ENCODE assay signal across 13 cellular contexts in genomic region chrX:68307767-68308166, GRCh38.
A peak's percentile ranks its signal among the peaks of the same experiment; 100 is the strongest.
DNase-seq lines count a peak whose midpoint lies in the region; ATAC-seq and TF ChIP-seq lines count a peak whose summit lies in the region.
"Had no signal": no experiment of that assay in that cellular context is flagged by ENCODE, and none has a peak within 500 bp of the region (broad histone marks: within the 10 kb centered on the region; RNA-seq: fewer than 3 reads in every experiment).

No MANE protein-coding gene starts in this region.

- H3K4me1 ChIP-seq in SK-N-SH (ENCODE audit: control insufficient read depth in 1 of 2, insufficient read depth in 2 of 2, low read depth in 1 of 2, low read length in 1 of 2): no peaks in the 10 kb centered on the region
- H3K4me1 ChIP-seq in gastrocnemius medialis: no peaks in the 10 kb centered on the region

- no peaks in the 10 kb centered on the region for H3K79me2 ChIP-seq in SK-N-SH (ENCODE audit: insufficient read depth)
- H3K79me2 ChIP-seq: hepatocyte had no signal

- H3K36me3 ChIP-seq in SK-N-SH (replicated peaks in 1 of 2; ENCODE audit: control insufficient read depth in 1 of 2, insufficient read depth in 2 of 2, low read length in 1 of 2) (no peaks in the 10 kb centered on the region), gastrocnemius medialis (no peaks in the 10 kb centered on the region)

- CTCF ChIA-PET in SK-N-SH (lab: Yijun Ruan, JAX): no interaction called here

- TF ChIP-seq POLR2A in gastrocnemius medialis (IDR thresholded peaks at IDR 0.05): no peak

- TF ChIP-seq CTCF in SK-N-SH (IDR thresholded peaks at IDR 0.05) (no peak), gastrocnemius medialis (IDR thresholded peaks at IDR 0.05 in 4 of 5, conservative IDR thresholded peaks at IDR 0.05 in 1 of 5) (no peak)

- H3K9ac ChIP-seq in SK-N-SH: no peak overlapping the region

- H3K27me3 ChIP-seq in SK-N-SH (ENCODE audit: insufficient read depth) (no peaks in the 10 kb centered on the region), gastrocnemius medialis (no peaks in the 10 kb centered on the region)
- H3K27me3 ChIP-seq: hepatocyte had no signal

- in situ Hi-C loops in gastrocnemius medialis (cut with MboI; ENCODE audit: low sequenced_read_pairs in 4 of 4): no loop called here

- DNase-seq in H4 (ENCODE audit: low spot score): peak; percentile 70
- no peak for DNase-seq in SK-N-SH
- DNase-seq in fibroblast of peridontal ligament (ENCODE audit: extremely low read depth): peak; percentile 80
- DNase-seq in gastrocnemius medialis: no peak
- no peak for DNase-seq in D341Med (ENCODE audit: low spot score)
- DNase-seq: activated CD8-positive, alpha-beta memory T cell treated with anti-CD3 and anti-CD28 coated beads, Interleukin-2, amount 10 ng/mL, durations not matched to agents 7 days and 5 days; NCI-H526 treated with DMSO at 0.1 percent for 48 hours; small intestine; stimulated activated CD8-positive, alpha-beta memory T cell treated with anti-CD3 and anti-CD28 coated beads, Interleukin-4, amount 100 ng/mL, for 48 hours had no signal

- ATAC-seq in gastrocnemius medialis (peak; percentile 27 to 39), GM21786 (IDR thresholded peaks at IDR 0.05; ENCODE audit: unreplicated experiment) (no peak), HG02763 (IDR thresholded peaks at IDR 0.05; ENCODE audit: unreplicated experiment) (no peak), HG03039 (IDR thresholded peaks at IDR 0.05; ENCODE audit: unreplicated experiment) (no peak)
- ATAC-seq: activated CD8-positive, alpha-beta memory T cell treated with anti-CD3 and anti-CD28 coated beads, Interleukin-2, amount 10 ng/mL, durations not matched to agents 7 days and 5 days had no signal

- H3K9me2 ChIP-seq in SK-N-SH: no peaks in the 10 kb centered on the region

- POLR2A ChIA-PET in SK-N-SH (lab: Yijun Ruan, JAX): no interaction called here

- H3K4me3 ChIP-seq in SK-N-SH (ENCODE audit: low read depth in 2 of 2, low read length in 1 of 2) (no peak overlapping the region), gastrocnemius medialis (no peak overlapping the region)
- H3K4me3 ChIP-seq: hepatocyte had no signal

- H3K9me3 ChIP-seq in SK-N-SH: no peaks in the 10 kb centered on the region
- H3K9me3 ChIP-seq in gastrocnemius medialis: no peaks in the 10 kb centered on the region

- no peak overlapping the region for H2AFZ ChIP-seq in SK-N-SH (ENCODE audit: low read depth)
- H2AFZ ChIP-seq: hepatocyte had no signal

- intact Hi-C loops in gastrocnemius medialis (cut with DNase I; ENCODE audit: low total_unique reads): no loop called here

- H3F3A ChIP-seq in SK-N-SH (replicated peaks; ENCODE audit: insufficient read depth): no peaks in the 10 kb centered on the region

- H3K4me2 ChIP-seq in SK-N-SH: no peak overlapping the region
- H3K4me2 ChIP-seq: hepatocyte had no signal

- H3K27ac ChIP-seq in SK-N-SH (ENCODE audit: low read depth in 2 of 2, low read length in 1 of 2) (no peak overlapping the region), gastrocnemius medialis (no peak overlapping the region)
- H3K27ac ChIP-seq: hepatocyte had no signal

- no peak for TF ChIP-seq RAD21 in SK-N-SH (IDR thresholded peaks at IDR 0.05; ENCODE audit: low read length)

- 3% methylated on average over 1 of the region's 1 CpG for WGBS in SK-N-SH (ENCODE audit: low lambda C conversion rate)

- no peaks in the 10 kb centered on the region for H4K20me1 ChIP-seq in SK-N-SH (ENCODE audit: insufficient read depth)

- TF ChIP-seq EP300 in SK-N-SH (IDR thresholded peaks at IDR 0.05; ENCODE audit: borderline replicate concordance in 1 of 2, low read depth in 1 of 2, low read length in 1 of 2): no peak

TF ChIP-seq in SK-N-SH, 30 proteins besides CTCF, POLR2A, EP300 and RAD21:
- TF ChIP-seq ELF1 (IDR thresholded peaks at IDR 0.05) (no peak), TEAD4 (IDR thresholded peaks at IDR 0.05; ENCODE audit: borderline replicate concordance, insufficient read depth) (no peak), SIN3A (IDR thresholded peaks at IDR 0.05; ENCODE audit: borderline replicate concordance, low read depth, low read length) (no peak), FOSL2 (IDR thresholded peaks at IDR 0.05; ENCODE audit: borderline replicate concordance, low read depth) (peak; percentile 5; the same call in 1 of the 2 replicates), TCF12 (IDR thresholded peaks at IDR 0.05) (peak; percentile 50), MEF2A (IDR thresholded peaks at IDR 0.05; ENCODE audit: borderline replicate concordance, low read depth) (no peak)

Comparison
In these comparisons a context has a peak if more than half of its experiments do, and no peak if none do; other contexts are left out.
1. DNase-seq: peak in H4 (single experiment) and fibroblast of peridontal ligament (single experiment); none in SK-N-SH (single experiment), gastrocnemius medialis (0 of 2) and D341Med (single experiment).
2. ATAC-seq: peak in gastrocnemius medialis (2 of 2); none in GM21786 (single experiment), HG02763 (single experiment) and HG03039 (single experiment).